ENCODE assay signal across 9 cellular contexts in genomic region chr5:166979576-166979975, GRCh38. TPM values are rescaled to one million over a fixed set of nuclear protein-coding genes. Genes with fewer than 3 reads are reported as not detected.
DNase-seq lines count a peak whose midpoint lies in the region; ATAC-seq and TF ChIP-seq lines count a peak whose summit lies in the region.
"Had no signal": no experiment of that assay in that cellular context is flagged by ENCODE, and none has a peak within 500 bp of the region (broad histone marks: within the 10 kb centered on the region; RNA-seq: fewer than 3 reads in every experiment).

No MANE protein-coding gene starts in this region.

- no peaks in the 10 kb centered on the region for H3K9me3 Mint-ChIP-seq in activated CD8-positive, alpha-beta T cell treated with anti-CD3 and anti-CD28 coated beads, Interleukin-2, amount 10 ng/mL, durations not matched to agents 7 days and 5 days (ENCODE audit: insufficient read depth)
- no peaks in the 10 kb centered on the region for H3K9me3 Mint-ChIP-seq in activated CD8-positive, alpha-beta T cell treated with anti-CD3 and anti-CD28 coated beads for 36 hours
- H3K9me3 Mint-ChIP-seq in activated naive CD4-positive, alpha-beta T cell treated with anti-CD3 and anti-CD28 coated beads, Interleukin-2, amount 50 U/mL, for 72 hours = no peaks in the 10 kb centered on the region

- H2BK15ac ChIP-seq in mesendoderm (replicated peaks; ENCODE audit: low read depth) = no peak overlapping the region

- H3K4me3 ChIP-seq in colonic mucosa (peak overlapping the region; percentile 38), mesendoderm (ENCODE audit: low read length) (peak overlapping the region; percentile 36), tibial artery (peak overlapping the region; percentile 38 to 49)

- no peak overlapping the region for H3K23ac ChIP-seq in mesendoderm (ENCODE audit: low read length)

- H3K9me3 ChIP-seq in colonic mucosa (no peaks in the 10 kb centered on the region), tibial artery (no peaks in the 10 kb centered on the region)

- no peak for DNase-seq in activated CD8-positive, alpha-beta T cell treated with anti-CD3 and anti-CD28 coated beads, Interleukin-2, amount 10 ng/mL, durations not matched to agents 7 days and 5 days
- DNase-seq in activated CD8-positive, alpha-beta T cell treated with anti-CD3 and anti-CD28 coated beads for 36 hours = no peak
- DNase-seq in colonic mucosa (no peak), mesendoderm (peak; percentile 7), tibial artery (no peak), retina (no peak)
- no peak for DNase-seq in activated naive CD4-positive, alpha-beta T cell treated with anti-CD3 and anti-CD28 coated beads, Interleukin-2, amount 50 U/mL, for 72 hours (ENCODE audit: low spot score in 2 of 2)

- no peak for ATAC-seq in activated CD8-positive, alpha-beta T cell treated with anti-CD3 and anti-CD28 coated beads, Interleukin-2, amount 10 ng/mL, durations not matched to agents 7 days and 5 days
- ATAC-seq in activated CD8-positive, alpha-beta T cell treated with anti-CD3 and anti-CD28 coated beads for 36 hours = no peak
- no peak for ATAC-seq in activated naive CD4-positive, alpha-beta T cell treated with anti-CD3 and anti-CD28 coated beads, Interleukin-2, amount 50 U/mL, for 72 hours
- no peak for ATAC-seq in GM21423 (IDR thresholded peaks at IDR 0.05; ENCODE audit: unreplicated experiment)

- peak overlapping the region; percentile 90 for H3K56ac ChIP-seq in mesendoderm (ENCODE audit: low read length)

- no peak overlapping the region for H4K5ac ChIP-seq in mesendoderm (ENCODE audit: low read length)

- CTCF ChIA-PET in activated CD8-positive, alpha-beta T cell treated with anti-CD3 and anti-CD28 coated beads, Interleukin-2, amount 10 ng/mL, durations not matched to agents 7 days and 5 days (lab: Charles Lee) = no interaction called here
- CTCF ChIA-PET in activated CD8-positive, alpha-beta T cell treated with anti-CD3 and anti-CD28 coated beads for 36 hours (lab: Charles Lee) = interaction anchor here (0.6 kb wide), 1 partner anchor 47 kb away, joined by 3 read pairs; no protein-coding TSS in a partner anchor

- no peaks in the 10 kb centered on the region for H3K79me2 ChIP-seq in mesendoderm (ENCODE audit: control insufficient read depth, insufficient read depth, low read length)

- no peaks in the 10 kb centered on the region for H3K79me1 ChIP-seq in mesendoderm (ENCODE audit: low read length)

- no peaks in the 10 kb centered on the region for H3K36me3 ChIP-seq in colonic mucosa
- H3K36me3 ChIP-seq in mesendoderm (ENCODE audit: control insufficient read depth, insufficient read depth, low read length) = no peaks in the 10 kb centered on the region
- no peaks in the 10 kb centered on the region for H3K36me3 ChIP-seq in tibial artery

- no peak overlapping the region for H2AK5ac ChIP-seq in mesendoderm (ENCODE audit: low read length)

- H3K27me3 ChIP-seq in colonic mucosa (no peaks in the 10 kb centered on the region), mesendoderm (ENCODE audit: insufficient read depth, low read length, poor library complexity) (no peaks in the 10 kb centered on the region), tibial artery (peaks cover 0 to 23% of the 10 kb centered on the region in 2 donors)

- H3K9ac ChIP-seq in colonic mucosa (ENCODE audit: low read depth in 2 of 2, low read length in 2 of 2) (no peak overlapping the region), mesendoderm (ENCODE audit: low read length) (peak overlapping the region; percentile 53)

- POLR2A ChIA-PET in activated CD8-positive, alpha-beta T cell treated with anti-CD3 and anti-CD28 coated beads, Interleukin-2, amount 10 ng/mL, durations not matched to agents 7 days and 5 days (lab: Charles Lee) = no interaction called here
- POLR2A ChIA-PET in activated CD8-positive, alpha-beta T cell treated with anti-CD3 and anti-CD28 coated beads for 36 hours (lab: Charles Lee) = no interaction called here

- H3K36me3 Mint-ChIP-seq in activated CD8-positive, alpha-beta T cell treated with anti-CD3 and anti-CD28 coated beads, Interleukin-2, amount 10 ng/mL, durations not matched to agents 7 days and 5 days (ENCODE audit: low read depth) = no peaks in the 10 kb centered on the region
- no peaks in the 10 kb centered on the region for H3K36me3 Mint-ChIP-seq in activated CD8-positive, alpha-beta T cell treated with anti-CD3 and anti-CD28 coated beads for 36 hours (ENCODE audit: low read depth)
- peaks cover 0 to 6% of the 10 kb centered on the region in 2 donors for H3K36me3 Mint-ChIP-seq in activated naive CD4-positive, alpha-beta T cell treated with anti-CD3 and anti-CD28 coated beads, Interleukin-2, amount 50 U/mL, for 72 hours
- H3K36me3 Mint-ChIP-seq: IgD-negative memory B cell had no signal

- H2BK120ac ChIP-seq in mesendoderm (ENCODE audit: low read depth, low read length) = no peak overlapping the region

- H3K4me3 Mint-ChIP-seq in activated CD8-positive, alpha-beta T cell treated with anti-CD3 and anti-CD28 coated beads, Interleukin-2, amount 10 ng/mL, durations not matched to agents 7 days and 5 days = peak overlapping the region; percentile 2
- no peak overlapping the region for H3K4me3 Mint-ChIP-seq in activated CD8-positive, alpha-beta T cell treated with anti-CD3 and anti-CD28 coated beads for 36 hours
- H3K4me3 Mint-ChIP-seq: IgD-negative memory B cell had no signal

- H3K4me1 ChIP-seq in colonic mucosa (no peaks in the 10 kb centered on the region), mesendoderm (ENCODE audit: control insufficient read depth, low read depth, low read length) (no peaks in the 10 kb centered on the region), tibial artery (peaks cover 0 to 21% (median 10%) of the 10 kb centered on the region in 4 donors)

- peak overlapping the region; percentile 91 for H3K4me2 ChIP-seq in mesendoderm (ENCODE audit: low read length)

- TF ChIP-seq CTCF in activated CD8-positive, alpha-beta T cell treated with anti-CD3 and anti-CD28 coated beads for 36 hours (IDR thresholded peaks at IDR 0.05) = no peak
- TF ChIP-seq CTCF in colonic mucosa (IDR thresholded peaks at IDR 0.05) (no peak), tibial artery (IDR thresholded peaks at IDR 0.05) (no peak)

- H2BK5ac ChIP-seq in mesendoderm (ENCODE audit: low read length) = no peak overlapping the region

- no peak overlapping the region for H3K27ac Mint-ChIP-seq in activated CD8-positive, alpha-beta T cell treated with anti-CD3 and anti-CD28 coated beads, Interleukin-2, amount 10 ng/mL, durations not matched to agents 7 days and 5 days
- no peak overlapping the region for H3K27ac Mint-ChIP-seq in activated CD8-positive, alpha-beta T cell treated with anti-CD3 and anti-CD28 coated beads for 36 hours
- no peak overlapping the region for H3K27ac Mint-ChIP-seq in activated naive CD4-positive, alpha-beta T cell treated with anti-CD3 and anti-CD28 coated beads, Interleukin-2, amount 50 U/mL, for 72 hours
- H3K27ac Mint-ChIP-seq: IgD-negative memory B cell had no signal

- no peak overlapping the region for H3K18ac ChIP-seq in mesendoderm (ENCODE audit: low read length)

- peak overlapping the region; percentile 13 for H3K27ac ChIP-seq in colonic mucosa
- no peak overlapping the region for H3K27ac ChIP-seq in mesendoderm (ENCODE audit: low read depth, low read length)
- H3K27ac ChIP-seq in tibial artery = no peak overlapping the region

- peaks cover 10% of the 10 kb centered on the region for H3K27me3 Mint-ChIP-seq in activated CD8-positive, alpha-beta T cell treated with anti-CD3 and anti-CD28 coated beads, Interleukin-2, amount 10 ng/mL, durations not matched to agents 7 days and 5 days (ENCODE audit: low read depth)
- peaks cover 20% of the 10 kb centered on the region for H3K27me3 Mint-ChIP-seq in activated CD8-positive, alpha-beta T cell treated with anti-CD3 and anti-CD28 coated beads for 36 hours

- H4K8ac ChIP-seq in mesendoderm (ENCODE audit: low read depth, low read length) = no peak overlapping the region

- no peak overlapping the region for H3K4ac ChIP-seq in mesendoderm (ENCODE audit: low read depth, low read length)

- no peaks in the 10 kb centered on the region for H3K4me1 Mint-ChIP-seq in activated CD8-positive, alpha-beta T cell treated with anti-CD3 and anti-CD28 coated beads, Interleukin-2, amount 10 ng/mL, durations not matched to agents 7 days and 5 days (ENCODE audit: low read depth)
- no peaks in the 10 kb centered on the region for H3K4me1 Mint-ChIP-seq in activated CD8-positive, alpha-beta T cell treated with anti-CD3 and anti-CD28 coated beads for 36 hours (ENCODE audit: low read depth)
- H3K4me1 Mint-ChIP-seq: IgD-negative memory B cell had no signal

- intact Hi-C loops in activated CD8-positive, alpha-beta T cell treated with anti-CD3 and anti-CD28 coated beads for 36 hours (cut with micrococcal nuclease) = no loop called here
- intact Hi-C loops in colonic mucosa (cut with DNase I) = no loop called here
- intact Hi-C loops in tibial artery (cut with DNase I; ENCODE audit: low total_unique reads) = no loop called here

- WGBS in mesendoderm (ENCODE audit: extremely low coverage, insufficient coverage, low lambda C conversion rate) = no CpG with 5 or more reads among the region's 8 CpGs

RNA-seq across cellular contexts. Expression of gene TENM2, which starts 0.7 kb away (rescaled TPM):
- total RNA-seq in activated CD8-positive, alpha-beta T cell treated with anti-CD3 and anti-CD28 coated beads, Interleukin-2, amount 10 ng/mL, durations not matched to agents 7 days and 5 days = not detected
- not detected for total RNA-seq in activated CD8-positive, alpha-beta T cell treated with anti-CD3 and anti-CD28 coated beads for 36 hours
- total RNA-seq in colonic mucosa = under 1 TPM; 0.07 to 0.40 TPM
- 4.0 TPM for polyA plus RNA-seq in mesendoderm (2013, experiment 1 of 2)
- 4.0 TPM for polyA plus RNA-seq in mesendoderm (2013, experiment 2 of 2)
- under 1 TPM; 0.05 to 0.14 TPM for total RNA-seq in activated naive CD4-positive, alpha-beta T cell treated with anti-CD3 and anti-CD28 coated beads, Interleukin-2, amount 50 U/mL, for 72 hours
- polyA plus RNA-seq: IgD-negative memory B cell had no signal
